Comparison of ENCODE assay signal across 23 cellular contexts in genomic region chr2:136010126-136010525, GRCh38. TPM values are rescaled to one million over a fixed set of nuclear protein-coding genes. Genes with fewer than 3 reads are reported as not detected.
DNase-seq lines count a peak whose midpoint lies in the region; ATAC-seq, FAIRE-seq and TF ChIP-seq lines count a peak whose summit lies in the region.
"Had no signal": no experiment of that assay in that cellular context is flagged by ENCODE, and none has a peak within 500 bp of the region (broad histone marks: within the 10 kb centered on the region; RNA-seq: fewer than 3 reads in every experiment).

No MANE protein-coding gene starts in this region.

- H3K27ac ChIP-seq in SK-N-SH (ENCODE audit: low read depth in 2 of 2, low read length in 1 of 2) (no peak overlapping the region), RWPE2 (ENCODE audit: poor library complexity, severe bottlenecking) (no peak overlapping the region), fibroblast of lung (ENCODE audit: insufficient read depth, low read length) (no peak overlapping the region), HepG2 (ENCODE audit: extremely low read length, insufficient read depth, low read length) (no peak overlapping the region), prostate gland (no peak overlapping the region)
- H3K27ac ChIP-seq: 22Rv1, foreskin keratinocyte, Peyer's patch, SK-N-MC, tibial artery had no signal

- in situ Hi-C loops in HepG2 (cut with HindIII; ENCODE audit: extremely low pct_ligation_motif_present, low pct_unique_long_range_greater_than_20kb) = no loop called here

- POLR2A ChIA-PET in SK-N-SH (lab: Yijun Ruan, JAX) (no interaction called here), HepG2 (lab: Yijun Ruan, JAX) (no interaction called here)
- POLR2A ChIA-PET in activated CD4-positive, alpha-beta memory T cell treated with anti-CD3 and anti-CD28 coated beads for 36 hours (lab: Charles Lee) = no interaction called here

- peak; percentile 52 for FAIRE-seq in urothelium cell line (lab: Jason Lieb, UNC)
- no peak for FAIRE-seq in HepG2 (lab: Jason Lieb, UNC)

- CTCF ChIA-PET in SK-N-SH (lab: Yijun Ruan, JAX) = interaction anchor here (1.0 kb wide), 1 partner anchor 12 kb away, joined by 3 read pairs; no protein-coding TSS in a partner anchor
- CTCF ChIA-PET in HepG2 (lab: Yijun Ruan, JAX; ENCODE audit: low intra/inter-chr PET ratio, low total read pairs) = no interaction called here
- CTCF ChIA-PET in activated CD4-positive, alpha-beta memory T cell treated with anti-CD3 and anti-CD28 coated beads for 36 hours (lab: Charles Lee) = interaction anchor here (1.3 kb wide), 1 partner anchor 46 kb away, joined by 3 read pairs; no protein-coding TSS in a partner anchor

- no peak overlapping the region for H3K27ac Mint-ChIP-seq in activated CD4-positive, alpha-beta memory T cell treated with anti-CD3 and anti-CD28 coated beads for 36 hours

- TF ChIP-seq EP300 in SK-N-SH (IDR thresholded peaks at IDR 0.05; ENCODE audit: borderline replicate concordance in 1 of 2, low read depth in 1 of 2, low read length in 1 of 2) = no peak
- no peak for TF ChIP-seq EP300 in HepG2 (IDR thresholded peaks at IDR 0.05; ENCODE audit: low read depth in 2 of 2, low read length in 2 of 2)
- no peak for TF ChIP-seq EP300 in HepG2 (CRISPR knock-in tag; IDR thresholded peaks at IDR 0.05; ENCODE audit: borderline replicate concordance)

- TF ChIP-seq POLR2A in HepG2 (IDR thresholded peaks at IDR 0.05; ENCODE audit: insufficient read depth in 1 of 2, low read depth in 2 of 2, low read length in 2 of 2) = no peak
- TF ChIP-seq POLR2A in prostate gland (IDR thresholded peaks at IDR 0.05) = no peak

- no peaks in the 10 kb centered on the region for H3K9me3 ChIP-seq in SK-N-SH
- H3K9me3 ChIP-seq in RWPE2 (ENCODE audit: severe bottlenecking) = no peaks in the 10 kb centered on the region
- no peaks in the 10 kb centered on the region for H3K9me3 ChIP-seq in fibroblast of lung (ENCODE audit: control insufficient read depth, insufficient read depth, low read depth, low read length)
- no peaks in the 10 kb centered on the region for H3K9me3 ChIP-seq in HepG2 (ENCODE audit: low read length)
- H3K9me3 ChIP-seq in prostate gland = no peaks in the 10 kb centered on the region
- H3K9me3 ChIP-seq: left lung, Peyer's patch, tibial artery had no signal

- DNase-seq in SK-N-SH = no peak
- DNase-seq in RWPE2 (ENCODE audit: low spot score) = no peak
- peak in 1 of 2 donors; percentile 90 for DNase-seq in fibroblast of lung (ENCODE audit: low read depth in 2 of 2)
- no peak for DNase-seq in urothelium cell line (ENCODE audit: low spot score)
- no peak for DNase-seq in HepG2 (ENCODE audit: low spot score)
- DNase-seq in prostate gland (ENCODE audit: low spot score) = no peak
- DNase-seq in activated CD4-positive, alpha-beta memory T cell treated with anti-CD3 and anti-CD28 coated beads for 36 hours = no peak
- DNase-seq: activated CD8-positive, alpha-beta memory T cell treated with anti-CD3 and anti-CD28 coated beads, Interleukin-2, amount 10 ng/mL, durations not matched to agents 7 days and 5 days; activated naive CD8-positive, alpha-beta T cell treated with anti-CD3 and anti-CD28 coated beads, Interleukin-2, amount 10 ng/mL, durations not matched to agents 7 days and 5 days; CD4-positive, CD25-positive, alpha-beta regulatory T cell; effector memory CD4-positive, alpha-beta T cell; foreskin keratinocyte; H7; Kasumi-1; left lung; NCI-H1417 treated with DMSO at 0.1 percent for 48 hours; Peyer's patch; T-helper 9 cell; tibial artery had no signal

- H3K4me3 Mint-ChIP-seq in activated CD4-positive, alpha-beta memory T cell treated with anti-CD3 and anti-CD28 coated beads for 36 hours = no peak overlapping the region
- H3K4me3 Mint-ChIP-seq: activated CD8-positive, alpha-beta memory T cell treated with anti-CD3 and anti-CD28 coated beads, Interleukin-2, amount 10 ng/mL, durations not matched to agents 7 days and 5 days; activated naive CD8-positive, alpha-beta T cell treated with anti-CD3 and anti-CD28 coated beads, Interleukin-2, amount 10 ng/mL, durations not matched to agents 7 days and 5 days; activated T-helper 17 cell treated with anti-CD3 and anti-CD28 coated beads, Interleukin-2, amount 50 U/mL, for 72 hours; CD4-positive, CD25-positive, alpha-beta regulatory T cell had no signal

- no peak overlapping the region for H2AFZ ChIP-seq in SK-N-SH (ENCODE audit: low read depth)
- H2AFZ ChIP-seq in fibroblast of lung (ENCODE audit: low read length) = no peak overlapping the region
- no peak overlapping the region for H2AFZ ChIP-seq in HepG2 (ENCODE audit: low read length)

- H3K4me1 Mint-ChIP-seq in activated CD4-positive, alpha-beta memory T cell treated with anti-CD3 and anti-CD28 coated beads for 36 hours (ENCODE audit: low read depth) = peaks cover 39% of the 10 kb centered on the region

- ATAC-seq in SK-N-SH treated with all-trans-retinoic acid at 6 μM for 48 hours (no peak), RWPE2 (ENCODE audit: low read depth) (0 out of 3 replicates have a peak, but pooled peaks have one; percentile 19), HepG2 (no peak)
- ATAC-seq: activated CD8-positive, alpha-beta memory T cell treated with anti-CD3 and anti-CD28 coated beads, Interleukin-2, amount 10 ng/mL, durations not matched to agents 7 days and 5 days; activated T-helper 17 cell treated with anti-CD3 and anti-CD28 coated beads, Interleukin-2, amount 50 U/mL, for 72 hours; foreskin keratinocyte; left lung had no signal

- H3K9me3 Mint-ChIP-seq in activated CD4-positive, alpha-beta memory T cell treated with anti-CD3 and anti-CD28 coated beads for 36 hours = no peaks in the 10 kb centered on the region
- H3K9me3 Mint-ChIP-seq: activated T-helper 17 cell treated with anti-CD3 and anti-CD28 coated beads, Interleukin-2, amount 50 U/mL, for 72 hours; CD4-positive, CD25-positive, alpha-beta regulatory T cell had no signal

- H3K36me3 Mint-ChIP-seq in activated CD4-positive, alpha-beta memory T cell treated with anti-CD3 and anti-CD28 coated beads for 36 hours = no peaks in the 10 kb centered on the region
- H3K36me3 Mint-ChIP-seq: CD4-positive, CD25-positive, alpha-beta regulatory T cell had no signal

- H3K4me2 ChIP-seq in SK-N-SH (no peak overlapping the region), fibroblast of lung (ENCODE audit: extremely low read depth, insufficient read depth, low read length) (peak overlapping the region; percentile 27), HepG2 (ENCODE audit: low read depth, low read length) (no peak overlapping the region)

- no peaks in the 10 kb centered on the region for H3K9me2 ChIP-seq in SK-N-SH

- H4K20me1 ChIP-seq in SK-N-SH (ENCODE audit: insufficient read depth) = no peaks in the 10 kb centered on the region
- H4K20me1 ChIP-seq in fibroblast of lung (ENCODE audit: control insufficient read depth, extremely low read depth, insufficient read depth, low read length) = no peaks in the 10 kb centered on the region
- no peaks in the 10 kb centered on the region for H4K20me1 ChIP-seq in HepG2 (ENCODE audit: insufficient read depth, low read length)

- intact Hi-C loops in HepG2 (cut with micrococcal nuclease; ENCODE audit: unreplicated experiment) = no loop called here
- intact Hi-C loops in prostate gland (cut with DNase I) = no loop called here
- intact Hi-C loops in activated CD4-positive, alpha-beta memory T cell treated with anti-CD3 and anti-CD28 coated beads for 36 hours (cut with micrococcal nuclease) = no loop called here

- H3K4me3 ChIP-seq in SK-N-SH (ENCODE audit: low read depth in 2 of 2, low read length in 1 of 2) (no peak overlapping the region), RWPE2 (ENCODE audit: severe bottlenecking) (no peak overlapping the region), fibroblast of lung (replicated peaks in 1 of 4; ENCODE audit: control extremely low read depth in 1 of 4, insufficient read depth in 1 of 4, low read depth in 3 of 4, low read length in 4 of 4) (no peak overlapping the region), HepG2 (replicated peaks in 1 of 3; ENCODE audit: insufficient read depth in 1 of 3, low read depth in 2 of 3, low read length in 3 of 3) (no peak overlapping the region), prostate gland (no peak overlapping the region)
- H3K4me3 ChIP-seq: left lung, Peyer's patch, SK-N-MC, tibial artery had no signal

- H3K4me1 ChIP-seq in SK-N-SH (ENCODE audit: control insufficient read depth in 1 of 2, insufficient read depth in 2 of 2, low read depth in 1 of 2, low read length in 1 of 2) (no peaks in the 10 kb centered on the region; a peak in 1 of 4 replicates), RWPE2 (ENCODE audit: insufficient read depth, poor library complexity, severe bottlenecking) (no peaks in the 10 kb centered on the region), fibroblast of lung (ENCODE audit: control insufficient read depth, extremely low read depth, insufficient read depth, low read length) (peaks cover 2% of the 10 kb centered on the region), HepG2 (ENCODE audit: insufficient read depth, low read length) (peaks cover 18% of the 10 kb centered on the region), prostate gland (replicated peaks) (no peaks in the 10 kb centered on the region)
- H3K4me1 ChIP-seq: foreskin keratinocyte, tibial artery had no signal

- 51% methylated on average over 2 of the region's 2 CpGs for WGBS in SK-N-SH (ENCODE audit: low lambda C conversion rate)
- WGBS in HepG2 (ENCODE audit: low lambda C conversion rate) = 13% methylated on average over 2 of the region's 2 CpGs
- 100% methylated on average over 2 of the region's 2 CpGs for WGBS in prostate gland

- H3F3A ChIP-seq in SK-N-SH (replicated peaks; ENCODE audit: insufficient read depth) = no peaks in the 10 kb centered on the region

- TF ChIP-seq CTCF in SK-N-SH (IDR thresholded peaks at IDR 0.05) (no peak), RWPE2 (IDR thresholded peaks at IDR 0.05; ENCODE audit: poor library complexity, severe bottlenecking) (no peak), fibroblast of lung (conservative IDR thresholded peaks at IDR 0.05 in 1 of 2, IDR thresholded peaks at IDR 0.05 in 1 of 2; ENCODE audit: low read depth in 1 of 2, low read length in 2 of 2) (no peak), HepG2 (CRISPR knock-in tag; IDR thresholded peaks at IDR 0.05) (no peak), prostate gland (IDR thresholded peaks at IDR 0.05) (no peak)

- H3K36me3 ChIP-seq in SK-N-SH (replicated peaks in 1 of 2; ENCODE audit: control insufficient read depth in 1 of 2, insufficient read depth in 2 of 2, low read length in 1 of 2) = no peaks in the 10 kb centered on the region
- no peaks in the 10 kb centered on the region for H3K36me3 ChIP-seq in RWPE2 (ENCODE audit: low read depth)
- no peaks in the 10 kb centered on the region for H3K36me3 ChIP-seq in fibroblast of lung (ENCODE audit: control insufficient read depth, insufficient read depth, low read length)
- H3K36me3 ChIP-seq in HepG2 (replicated peaks in 1 of 2; ENCODE audit: control insufficient read depth in 1 of 2, insufficient read depth in 2 of 2, low read length in 2 of 2) = no peaks in the 10 kb centered on the region
- H3K36me3 ChIP-seq in prostate gland = no peaks in the 10 kb centered on the region
- H3K36me3 ChIP-seq: left lung, Peyer's patch, tibial artery had no signal

- no peaks in the 10 kb centered on the region; the same call in 1 of the 2 replicates for H3K27me3 ChIP-seq in SK-N-SH (ENCODE audit: insufficient read depth)
- H3K27me3 ChIP-seq in RWPE2 (ENCODE audit: insufficient read depth, poor library complexity, severe bottlenecking) = no peaks in the 10 kb centered on the region
- no peaks in the 10 kb centered on the region for H3K27me3 ChIP-seq in fibroblast of lung (ENCODE audit: control insufficient read depth, insufficient read depth, low read length)
- no peaks in the 10 kb centered on the region for H3K27me3 ChIP-seq in HepG2 (ENCODE audit: control insufficient read depth in 1 of 2, insufficient read depth in 2 of 2, low read length in 2 of 2)
- no peaks in the 10 kb centered on the region for H3K27me3 ChIP-seq in prostate gland (replicated peaks; ENCODE audit: insufficient read depth)
- H3K27me3 ChIP-seq: foreskin keratinocyte, left lung, Peyer's patch had no signal

- no peaks in the 10 kb centered on the region for H3K79me2 ChIP-seq in SK-N-SH (ENCODE audit: insufficient read depth)
- H3K79me2 ChIP-seq in fibroblast of lung (ENCODE audit: control insufficient read depth, insufficient read depth, low read length) = no peaks in the 10 kb centered on the region
- H3K79me2 ChIP-seq in HepG2 (ENCODE audit: insufficient read depth, low read length) = no peaks in the 10 kb centered on the region

- no peak overlapping the region for H3K9ac ChIP-seq in SK-N-SH
- no peak overlapping the region for H3K9ac ChIP-seq in fibroblast of lung (ENCODE audit: insufficient read depth, low read length)
- no peak overlapping the region for H3K9ac ChIP-seq in HepG2 (ENCODE audit: insufficient read depth, low read depth, low read length)

- no peaks in the 10 kb centered on the region for H3K27me3 Mint-ChIP-seq in activated CD4-positive, alpha-beta memory T cell treated with anti-CD3 and anti-CD28 coated beads for 36 hours
- H3K27me3 Mint-ChIP-seq: activated CD8-positive, alpha-beta memory T cell treated with anti-CD3 and anti-CD28 coated beads, Interleukin-2, amount 10 ng/mL, durations not matched to agents 7 days and 5 days; activated naive CD8-positive, alpha-beta T cell treated with anti-CD3 and anti-CD28 coated beads, Interleukin-2, amount 10 ng/mL, durations not matched to agents 7 days and 5 days; activated T-helper 17 cell treated with anti-CD3 and anti-CD28 coated beads, Interleukin-2, amount 50 U/mL, for 72 hours; CD4-positive, CD25-positive, alpha-beta regulatory T cell had no signal

- BruUV-seq in HepG2 (replicated peaks; lab: Mats Ljungman, UMichigan) = no TSS peak

- no peak for TF ChIP-seq RAD21 in SK-N-SH (IDR thresholded peaks at IDR 0.05; ENCODE audit: low read length)
- TF ChIP-seq RAD21 in HepG2 (CRISPR knock-in tag; IDR thresholded peaks at IDR 0.05) = no peak

RNA-seq across cellular contexts. Expression of gene DARS1, which starts 24.7 kb away (rescaled TPM):
- polyA plus RNA-seq in SK-N-SH (2012; rRNA removed) (52.2 and 68.8 TPM in 2 replicates), fibroblast of lung (96.0 and 110 TPM in 2 replicates), HepG2 (2011; rRNA removed) (149 and 230 TPM in 2 replicates)
- polyA plus RNA-seq in SK-N-SH (2012; cell fraction: cytosol; rRNA removed) = 75.8 and 92.7 TPM in 2 replicates
- 17.9 and 49.5 TPM in 2 replicates for polyA plus RNA-seq in SK-N-SH (2012; cell fraction: nucleus; rRNA removed)
- total RNA-seq in fibroblast of lung (75.5 and 96.8 TPM in 2 replicates), HepG2 (2016; rRNA removed; fragmentation: Illumina TruSeq; extraction: Trizol) (149 and 246 TPM in 2 replicates), prostate gland (10 to 100 TPM; 54.9 to 57.2 TPM)
- 58.4 and 60.0 TPM in 2 replicates for polyA plus RNA-seq in fibroblast of lung (2012)
- 5.3 and 18.1 TPM in 2 replicates for polyA minus RNA-seq in fibroblast of lung (ENCODE audit: low replicate concordance)
- 19.9 and 25.4 TPM in 2 replicates for total RNA-seq in HepG2 (2016; cell fraction: cytosol; rRNA removed; fragmentation: Illumina TruSeq; extraction: Trizol; ENCODE audit: low read depth)
- 151 and 220 TPM in 2 replicates for total RNA-seq in HepG2 (2016; cell fraction: insoluble cytoplasmic fraction; rRNA removed; fragmentation: Illumina TruSeq; extraction: Trizol)
- 49.5 and 53.8 TPM in 2 replicates for total RNA-seq in HepG2 (2016; cell fraction: membrane; rRNA removed; fragmentation: Illumina TruSeq; extraction: Trizol)
- total RNA-seq in HepG2 (2016; cell fraction: nucleus; rRNA removed; fragmentation: Illumina TruSeq; extraction: Trizol) = 83.7 and 87.9 TPM in 2 replicates
- polyA plus RNA-seq in HepG2 (2011; cell fraction: cytosol; rRNA removed) = 82.7 and 108 TPM in 2 replicates
- 47.0 and 56.6 TPM in 2 replicates for polyA plus RNA-seq in HepG2 (2011; cell fraction: nucleus; rRNA removed)
- polyA plus RNA-seq in HepG2 (2012) = 118 and 170 TPM in 2 replicates
- 10.3 and 11.0 TPM in 2 replicates for polyA plus RNA-seq in HepG2 (2016; cell fraction: cytosol; fragmentation: Illumina TruSeq; extraction: Trizol; ENCODE audit: low read depth)
- polyA plus RNA-seq in HepG2 (2016; cell fraction: insoluble cytoplasmic fraction; fragmentation: Illumina TruSeq; extraction: Trizol; ENCODE audit: low read depth) = 177 and 181 TPM in 2 replicates
- polyA plus RNA-seq in HepG2 (2016; cell fraction: membrane; fragmentation: Illumina TruSeq; extraction: Trizol; ENCODE audit: low read depth) = 29.5 and 30.4 TPM in 2 replicates
- 88.4 and 95.0 TPM in 2 replicates for polyA plus RNA-seq in HepG2 (2016; cell fraction: nucleus; fragmentation: Illumina TruSeq; extraction: Trizol; ENCODE audit: insufficient read depth, low read depth)
- polyA minus RNA-seq in HepG2 (2011; rRNA and poly(A)+ RNA removed; ENCODE audit: low replicate concordance) = 23.5 and 77.2 TPM in 2 replicates
- polyA minus RNA-seq in HepG2 (2011; cell fraction: cytosol; rRNA and poly(A)+ RNA removed) = 99.1 and 111 TPM in 2 replicates
- polyA minus RNA-seq in HepG2 (2011; cell fraction: nucleus; rRNA and poly(A)+ RNA removed) = 151 and 153 TPM in 2 replicates
- 100 to 1,000 TPM; 215 to 218 TPM for total RNA-seq in activated CD4-positive, alpha-beta memory T cell treated with anti-CD3 and anti-CD28 coated beads for 36 hours

Comparison
In these comparisons a context has a peak if more than half of its experiments do, and no peak if none do; other contexts are left out.
1. Of the 25 proteins assayed by ChIP-seq in both HepG2 and SK-N-SH: peak only in HepG2: none; only in SK-N-SH: TCF12; in both: none; in neither: 24.